ENCODE assay signal across 8 cellular contexts in the genomic region with DNA sequence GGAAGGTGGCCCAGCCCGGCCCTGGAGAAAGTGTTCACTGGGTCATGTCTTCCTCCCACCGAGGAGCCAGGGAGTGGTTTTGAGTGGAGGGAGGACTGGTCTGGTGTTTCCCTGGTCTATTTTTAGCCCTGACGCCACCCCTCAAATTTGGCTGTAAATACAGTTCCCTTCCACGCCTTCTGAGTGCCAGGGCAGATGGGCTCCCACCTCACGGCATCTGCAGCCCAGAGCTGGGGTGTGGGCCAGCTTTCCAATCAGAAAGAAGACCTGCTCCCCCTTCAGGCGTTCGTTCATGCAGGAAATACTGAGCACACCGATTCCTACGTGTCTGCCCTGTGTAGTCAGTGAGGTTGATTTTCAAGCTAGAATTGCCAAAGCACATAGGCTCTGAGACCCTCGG. TPM values are rescaled to one million over a fixed set of nuclear protein-coding genes. Genes with fewer than 3 reads are reported as not detected.
DNase-seq lines count a peak whose midpoint lies in the region; ATAC-seq, FAIRE-seq and TF ChIP-seq lines count a peak whose summit lies in the region.

No MANE protein-coding gene starts in this region.

- no peak overlapping the region for H3K27ac ChIP-seq in kidney (ENCODE audit: low read depth in 2 of 2, low read length in 2 of 2)

- peak; percentile 55 for ATAC-seq in stimulated activated memory B cell treated with anti-CD40 and anti-IgM and Interleukin-4, amounts not matched to agents 10 μg/mL and 1 μg/mL and 100 μg/mL, for 72 hours
- no peak for ATAC-seq in GM21825 (IDR thresholded peaks at IDR 0.05; ENCODE audit: unreplicated experiment)

- no peak for FAIRE-seq in kidney (lab: Jason Lieb, UNC)

- H3K9me3 ChIP-seq in kidney (ENCODE audit: control insufficient read depth in 1 of 2, low read length in 2 of 2) = no peaks in the 10 kb centered on the region

- no peak for TF ChIP-seq CTCF in kidney (IDR thresholded peaks at IDR 0.05; ENCODE audit: borderline replicate concordance, extremely low read depth, insufficient read depth)

- no peaks in the 10 kb centered on the region for H3K36me3 Mint-ChIP-seq in stimulated activated memory B cell treated with anti-CD40 and anti-IgM and Interleukin-4, amounts not matched to agents 10 μg/mL and 1 μg/mL and 100 μg/mL, for 72 hours

- H3K27ac Mint-ChIP-seq in stimulated activated memory B cell treated with anti-CD40 and anti-IgM and Interleukin-4, amounts not matched to agents 10 μg/mL and 1 μg/mL and 100 μg/mL, for 72 hours = peak overlapping the region; percentile 71

- POLR2A ChIA-PET in HEK293T (lab: Yijun Ruan, JAX) = no interaction called here

- H3K27me3 Mint-ChIP-seq in stimulated activated memory B cell treated with anti-CD40 and anti-IgM and Interleukin-4, amounts not matched to agents 10 μg/mL and 1 μg/mL and 100 μg/mL, for 72 hours = no peaks in the 10 kb centered on the region

- H3K4me3 Mint-ChIP-seq in stimulated activated memory B cell treated with anti-CD40 and anti-IgM and Interleukin-4, amounts not matched to agents 10 μg/mL and 1 μg/mL and 100 μg/mL, for 72 hours = peak overlapping the region; percentile 47

- H3K4me1 Mint-ChIP-seq in stimulated activated memory B cell treated with anti-CD40 and anti-IgM and Interleukin-4, amounts not matched to agents 10 μg/mL and 1 μg/mL and 100 μg/mL, for 72 hours = peaks cover 20% of the 10 kb centered on the region

- intact Hi-C loops in kidney (cut with DNase I) = no loop called here

- no peak overlapping the region for H3K4me3 ChIP-seq in kidney (ENCODE audit: low read length in 2 of 2)

- peaks cover 0 to 2% of the 10 kb centered on the region in 2 donors for H3K4me1 ChIP-seq in kidney (ENCODE audit: control insufficient read depth in 1 of 2, insufficient read depth in 1 of 2, low read depth in 1 of 2, low read length in 2 of 2)

- CTCF ChIA-PET in HEK293T (lab: Yijun Ruan, JAX) = no interaction called here

- no peaks in the 10 kb centered on the region for H3K9me3 Mint-ChIP-seq in stimulated activated memory B cell treated with anti-CD40 and anti-IgM and Interleukin-4, amounts not matched to agents 10 μg/mL and 1 μg/mL and 100 μg/mL, for 72 hours

- H3K36me3 ChIP-seq in kidney (ENCODE audit: control insufficient read depth in 1 of 2, insufficient read depth in 2 of 2, low read length in 2 of 2) = no peaks in the 10 kb centered on the region

- DNase-seq in DMS 273 treated with DMSO at 0.1 percent for 48 hours (lab: John Stamatoyannopoulos, UW) = peak; percentile 90
- peak; percentile 42 for DNase-seq in NCI-H2227 (lab: John Stamatoyannopoulos, UW; ENCODE audit: unreplicated experiment)
- peak; percentile 53 for DNase-seq in activated naive CD4-positive, alpha-beta T cell treated with anti-CD3 and anti-CD28 coated beads, Interleukin-2, amount 50 U/mL, for 16 hours
- peak; percentile 39 for DNase-seq in kidney
- no peak for DNase-seq in HEK293T (ENCODE audit: extremely low spot score)
- no peak for DNase-seq in NCI-H1105 (lab: John Stamatoyannopoulos, UW)

- H3K9ac ChIP-seq in kidney (ENCODE audit: low read length in 2 of 2) = no peak overlapping the region

TF ChIP-seq in HEK293T, 16 proteins besides CTCF, POLR2A, EP300 and RAD21:
- TF ChIP-seq CTBP1 (IDR thresholded peaks at IDR 0.05; ENCODE audit: borderline replicate concordance) (no peak), HDGF (IDR thresholded peaks at IDR 0.05; ENCODE audit: borderline replicate concordance) (no peak), FOXK2 (IDR thresholded peaks at IDR 0.05) (no peak), BHLHE40 (IDR thresholded peaks at IDR 0.05; ENCODE audit: borderline replicate concordance) (no peak), ARNT (IDR thresholded peaks at IDR 0.05) (no peak), SUZ12 (IDR thresholded peaks at IDR 0.05) (no peak), TARDBP (IDR thresholded peaks at IDR 0.05) (no peak), ZNF384 (IDR thresholded peaks at IDR 0.05) (no peak), FOXM1 (IDR thresholded peaks at IDR 0.05; ENCODE audit: borderline replicate concordance) (no peak), ELF4 (IDR thresholded peaks at IDR 0.05) (no peak), LEF1 (IDR thresholded peaks at IDR 0.05; ENCODE audit: borderline replicate concordance) (no peak), NFRKB (IDR thresholded peaks at IDR 0.05) (no peak), FOXA1 (IDR thresholded peaks at IDR 0.05) (no peak)

RNA-seq across cellular contexts. Expression of gene SNX20, which starts 53.7 kb away (rescaled TPM):
- 6.2 TPM for total RNA-seq in kidney
- polyA plus RNA-seq in kidney (ENCODE audit: insufficient read depth, low read depth, low replicate concordance) = 0.67 TPM

Comparison
In these comparisons a context has a peak if more than half of its experiments do, and no peak if none do; other contexts are left out.
1. DNase-seq: peak in DMS 273 treated with DMSO at 0.1 percent for 48 hours (single experiment), NCI-H2227 (single experiment), activated naive CD4-positive, alpha-beta T cell treated with anti-CD3 and anti-CD28 coated beads, Interleukin-2, amount 50 U/mL, for 16 hours (single experiment) and kidney (single experiment); none in HEK293T (single experiment) and NCI-H1105 (single experiment).